In the genomic region with DNA sequence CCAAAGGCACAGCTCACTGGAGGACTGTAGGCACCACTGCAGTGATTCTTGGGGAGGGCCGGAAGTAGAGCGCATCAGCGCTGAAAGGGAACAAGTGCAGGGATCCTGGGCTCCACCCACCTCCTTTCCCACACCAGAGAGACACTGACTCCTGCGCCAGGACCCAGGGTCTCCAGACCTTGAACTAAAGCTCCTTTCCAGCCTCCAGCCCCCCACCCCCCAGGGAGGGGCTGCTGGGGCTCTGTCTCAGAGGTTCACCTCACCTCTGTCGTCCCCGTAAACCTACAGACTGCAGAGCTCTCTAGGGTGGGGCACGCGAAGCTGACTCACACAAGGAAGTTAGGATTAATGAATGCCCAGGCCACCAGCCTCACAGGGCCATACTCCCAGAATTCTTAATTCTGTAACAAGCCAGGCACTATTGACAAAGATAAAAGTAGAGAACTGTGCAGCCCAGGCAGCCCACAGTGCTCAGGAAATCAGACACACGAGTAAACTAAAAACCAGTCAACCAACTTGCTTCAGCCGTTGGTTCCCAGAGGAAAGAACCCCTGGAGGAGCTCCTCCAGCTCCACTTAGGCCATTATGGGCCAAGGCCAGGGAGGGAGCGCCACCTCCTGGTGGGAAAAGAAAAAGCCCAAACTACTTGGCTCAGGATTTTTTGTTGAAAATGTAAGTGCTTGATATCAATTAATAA, we compare ENCODE assay signal across 8 cellular contexts. TPM values are rescaled to one million over a fixed set of nuclear protein-coding genes. Genes with fewer than 3 reads are reported as not detected.
DNase-seq lines count a peak whose midpoint lies in the region; ATAC-seq and TF ChIP-seq lines count a peak whose summit lies in the region.

No MANE protein-coding gene starts in this region.

- no peaks in the 10 kb centered on the region for H3K36me3 Mint-ChIP-seq in nephron progenitor cell (ENCODE audit: low read depth)

- no peaks in the 10 kb centered on the region for H3K9me3 Mint-ChIP-seq in nephron progenitor cell

- H3K27me3 ChIP-seq in testis, result no peaks in the 10 kb centered on the region

- TF ChIP-seq POLR2A in testis (IDR thresholded peaks at IDR 0.05), result no peak

- WGBS in testis, 2 donors, result 57 to 69% methylated on average over 7 to 11 of the region's 11 CpGs

- intact Hi-C loops in testis (cut with DNase I; ENCODE audit: low total_unique reads), result no loop called here

- H3K9me3 ChIP-seq in testis, result no peaks in the 10 kb centered on the region

- no peak overlapping the region for H3K27ac Mint-ChIP-seq in nephron progenitor cell

- no peak overlapping the region for H3K4me3 Mint-ChIP-seq in nephron progenitor cell

- DNase-seq in CMK (ENCODE audit: low read depth) (peak; percentile 29), HS-27A (ENCODE audit: low read depth) (peak; percentile 49), OCI-M1 (lab: John Stamatoyannopoulos, UW) (peak; percentile 79), fibroblast of peridontal ligament (ENCODE audit: extremely low read depth) (peak; percentile 77), nephron progenitor cell (peak; percentile 82), testis (peak; percentile 65)
- DNase-seq in activated T-cell treated with anti-CD3 and anti-CD28 coated beads, Interleukin-2, amount 50 U/mL, for 48 hours, result peak; percentile 75 to 76

- no peak overlapping the region for H3K27ac ChIP-seq in testis

- H3K4me1 Mint-ChIP-seq in nephron progenitor cell, result peaks cover 12% of the 10 kb centered on the region

- H3K27me3 Mint-ChIP-seq in nephron progenitor cell (ENCODE audit: low read depth, poor library complexity), result peaks cover 10% of the 10 kb centered on the region

- no peaks in the 10 kb centered on the region for H3K36me3 ChIP-seq in testis (ENCODE audit: low read depth, missing control alignments)

- no peak overlapping the region for H3K4me3 ChIP-seq in testis

- ATAC-seq in GM19455 (IDR thresholded peaks at IDR 0.05; ENCODE audit: unreplicated experiment), result no peak

- no peaks in the 10 kb centered on the region for H3K4me1 ChIP-seq in testis

- TF ChIP-seq CTCF in nephron progenitor cell (IDR thresholded peaks at IDR 0.05) (peak; percentile 98), testis (IDR thresholded peaks at IDR 0.05) (peak; percentile 72 to 87 (median 81))

RNA-seq across cellular contexts. Expression of gene ACAA2, which starts 45.1 kb away (rescaled TPM):
- total RNA-seq in testis, result 10 to 100 TPM; 42.2 to 48.7 TPM
- polyA plus RNA-seq in testis (ENCODE audit: insufficient read depth, low read depth, low replicate concordance), result 77.2 TPM

Comparison
In these comparisons a context has a peak if more than half of its experiments do, and no peak if none do; other contexts are left out.
1. DNase-seq: peak in every context shown above with its lines; median percentile 82 in nephron progenitor cell; 79 in OCI-M1; 77 in fibroblast of peridontal ligament; 76 in activated T-cell treated with anti-CD3 and anti-CD28 coated beads, Interleukin-2, amount 50 U/mL, for 48 hours; 65 in testis; 49 in HS-27A; 29 in CMK.